8 cellular contexts compared by ENCODE assay signal in genomic region chr12:116708826-116709756, GRCh38.
DNase-seq lines count a peak whose midpoint lies in the region; ATAC-seq and TF ChIP-seq lines count a peak whose summit lies in the region.

No MANE protein-coding gene starts in this region.

- H3K4me3 ChIP-seq in AG10803 (ENCODE audit: low read length) (peak overlapping the region; percentile 17), WI38 (ENCODE audit: low read depth, low read length) (no peak overlapping the region)

- ATAC-seq in GM21526 (IDR thresholded peaks at IDR 0.05; ENCODE audit: low FRiP score, unreplicated experiment) (peak; percentile 71), HG02885 (IDR thresholded peaks at IDR 0.05; ENCODE audit: poor library complexity, unreplicated experiment) (no peak)

- peak; percentile 68 for TF ChIP-seq CTCF in AG10803 (conservative IDR thresholded peaks at IDR 0.05; ENCODE audit: low read length)
- peak; percentile 25; the same call in 1 of the 2 replicates for TF ChIP-seq CTCF in WI38 (IDR thresholded peaks at IDR 0.05; ENCODE audit: low read depth, low read length)

- peak; percentile 65 for DNase-seq in AG10803 (ENCODE audit: low read depth)
- peak; percentile 66 for DNase-seq in NCI-H2171 (lab: John Stamatoyannopoulos, UW)
- DNase-seq in central memory CD4-positive, alpha-beta T cell: peak; percentile 9
- peak; percentile 88 for DNase-seq in left kidney (ENCODE audit: low read depth, low spot score)
- DNase-seq in stimulated activated CD4-positive, alpha-beta T cell treated with anti-CD3 and anti-CD28 coated beads, Interleukin-4, amount 100 ng/mL, for 4 hours: peak; percentile 22 to 43

Comparison
In these comparisons a context has a peak if more than half of its experiments do, and no peak if none do; other contexts are left out.
1. DNase-seq: peak in every context shown above with its lines; median percentile 88 in left kidney; 66 in NCI-H2171; 65 in AG10803; 32 in stimulated activated CD4-positive, alpha-beta T cell treated with anti-CD3 and anti-CD28 coated beads, Interleukin-4, amount 100 ng/mL, for 4 hours; 9 in central memory CD4-positive, alpha-beta T cell.